8 cellular contexts compared by ENCODE assay signal in the genomic region with DNA sequence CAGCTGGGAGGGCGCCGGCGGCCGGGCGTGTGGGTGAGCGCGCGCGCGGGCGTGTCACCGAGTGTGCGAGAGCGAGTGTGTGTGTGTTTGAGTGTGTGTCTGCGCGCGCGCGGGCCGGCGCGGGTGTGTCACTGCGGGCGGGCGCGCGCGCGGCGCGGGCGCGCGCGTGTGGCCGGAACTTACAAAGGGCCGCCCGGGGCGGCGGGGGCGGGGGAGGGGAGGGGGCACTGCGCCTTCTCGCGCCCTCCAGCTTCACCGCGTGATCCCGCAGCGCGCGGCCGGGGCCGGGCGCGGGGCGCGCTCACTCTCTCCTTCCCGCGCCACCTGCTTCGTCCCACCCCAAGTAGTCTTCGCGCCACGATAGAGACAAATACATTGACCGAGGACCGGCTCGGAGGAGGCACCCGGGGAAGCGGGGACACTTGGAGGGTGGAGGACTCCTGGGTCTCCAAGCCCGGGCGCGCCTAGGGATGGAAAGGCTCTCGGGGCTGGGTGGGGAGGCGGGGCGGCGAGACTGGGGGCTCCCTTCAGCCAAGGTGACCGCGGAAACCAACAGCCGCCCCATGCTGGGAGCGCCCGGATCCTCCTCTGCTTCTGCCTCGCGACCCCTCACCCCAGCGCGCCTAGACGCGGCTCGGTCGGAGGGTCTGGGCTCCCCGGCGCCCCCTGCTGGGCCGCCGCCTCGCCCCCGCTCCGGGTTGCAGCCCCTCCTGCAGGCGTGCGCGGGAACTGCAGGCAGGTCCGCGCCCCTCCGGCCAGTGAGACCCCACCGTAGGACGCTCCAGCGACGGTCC. TPM values are rescaled to one million over a fixed set of nuclear protein-coding genes. Genes with fewer than 3 reads are reported as not detected.
DNase-seq lines count a peak whose midpoint lies in the region; ATAC-seq and TF ChIP-seq lines count a peak whose summit lies in the region.

A gene with protein sequence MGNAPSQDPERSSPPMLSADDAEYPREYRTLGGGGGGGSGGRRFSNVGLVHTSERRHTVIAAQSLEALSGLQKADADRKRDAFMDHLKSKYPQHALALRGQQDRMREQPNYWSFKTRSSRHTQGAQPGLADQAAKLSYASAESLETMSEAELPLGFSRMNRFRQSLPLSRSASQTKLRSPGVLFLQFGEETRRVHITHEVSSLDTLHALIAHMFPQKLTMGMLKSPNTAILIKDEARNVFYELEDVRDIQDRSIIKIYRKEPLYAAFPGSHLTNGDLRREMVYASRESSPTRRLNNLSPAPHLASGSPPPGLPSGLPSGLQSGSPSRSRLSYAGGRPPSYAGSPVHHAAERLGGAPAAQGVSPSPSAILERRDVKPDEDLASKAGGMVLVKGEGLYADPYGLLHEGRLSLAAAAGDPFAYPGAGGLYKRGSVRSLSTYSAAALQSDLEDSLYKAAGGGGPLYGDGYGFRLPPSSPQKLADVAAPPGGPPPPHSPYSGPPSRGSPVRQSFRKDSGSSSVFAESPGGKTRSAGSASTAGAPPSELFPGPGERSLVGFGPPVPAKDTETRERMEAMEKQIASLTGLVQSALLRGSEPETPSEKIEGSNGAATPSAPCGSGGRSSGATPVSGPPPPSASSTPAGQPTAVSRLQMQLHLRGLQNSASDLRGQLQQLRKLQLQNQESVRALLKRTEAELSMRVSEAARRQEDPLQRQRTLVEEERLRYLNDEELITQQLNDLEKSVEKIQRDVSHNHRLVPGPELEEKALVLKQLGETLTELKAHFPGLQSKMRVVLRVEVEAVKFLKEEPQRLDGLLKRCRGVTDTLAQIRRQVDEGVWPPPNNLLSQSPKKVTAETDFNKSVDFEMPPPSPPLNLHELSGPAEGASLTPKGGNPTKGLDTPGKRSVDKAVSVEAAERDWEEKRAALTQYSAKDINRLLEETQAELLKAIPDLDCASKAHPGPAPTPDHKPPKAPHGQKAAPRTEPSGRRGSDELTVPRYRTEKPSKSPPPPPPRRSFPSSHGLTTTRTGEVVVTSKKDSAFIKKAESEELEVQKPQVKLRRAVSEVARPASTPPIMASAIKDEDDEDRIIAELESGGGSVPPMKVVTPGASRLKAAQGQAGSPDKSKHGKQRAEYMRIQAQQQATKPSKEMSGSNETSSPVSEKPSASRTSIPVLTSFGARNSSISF (minus strand): TSS at position 101 of the 794 bp plus-strand sequence. CDS start 247 bp downstream, outside the sequence.

- no peaks in the 10 kb centered on the region for H3K9me3 Mint-ChIP-seq in activated T-cell treated with anti-CD3 and anti-CD28 coated beads, Interleukin-2, amount 50 U/mL, for 72 hours
- H3K9me3 Mint-ChIP-seq in type B pancreatic cell, result no peaks in the 10 kb centered on the region

- peak; percentile 63 to 67 for ATAC-seq in activated T-cell treated with anti-CD3 and anti-CD28 coated beads, Interleukin-2, amount 50 U/mL, for 72 hours (replicated peaks in 1 of 2)

- no peaks in the 10 kb centered on the region for H3K27me3 ChIP-seq in HAP-1 (ENCODE audit: low read depth)
- peaks cover 98% of the 10 kb centered on the region for H3K27me3 ChIP-seq in neutrophil

- peak; percentile 64 for DNase-seq in AG08396 (ENCODE audit: low spot score)
- DNase-seq in HAP-1 (ENCODE audit: low spot score in 2 of 2), result peak; percentile 68 to 84
- DNase-seq in NCI-H82 treated with DMSO at 0.1 percent for 48 hours (lab: John Stamatoyannopoulos, UW; ENCODE audit: unreplicated experiment), result peak; percentile 74
- peak; percentile 62 to 80 for DNase-seq in activated T-cell treated with anti-CD3 and anti-CD28 coated beads, Interleukin-2, amount 50 U/mL, for 72 hours
- DNase-seq in fibroblast of pulmonary artery (ENCODE audit: low read depth), result no peak
- DNase-seq in type B pancreatic cell (ENCODE audit: extremely low spot score, unreplicated experiment), result no peak
- no peak for DNase-seq in NCI-H1048 (lab: John Stamatoyannopoulos, UW)

- no peak within 1 kb of the TSS for H3K27ac Mint-ChIP-seq in activated T-cell treated with anti-CD3 and anti-CD28 coated beads, Interleukin-2, amount 50 U/mL, for 72 hours
- H3K27ac Mint-ChIP-seq in type B pancreatic cell, result peak within 1 kb of the TSS; percentile 67

- H3K4me1 Mint-ChIP-seq in activated T-cell treated with anti-CD3 and anti-CD28 coated beads, Interleukin-2, amount 50 U/mL, for 72 hours (ENCODE audit: low read depth), result peaks cover 21% of the 10 kb centered on the region
- H3K4me1 Mint-ChIP-seq in type B pancreatic cell (ENCODE audit: unreplicated experiment), result peaks cover 27% of the 10 kb centered on the region

- no peak within 1 kb of the TSS for H3K27ac ChIP-seq in neutrophil

- H3K27me3 Mint-ChIP-seq in activated T-cell treated with anti-CD3 and anti-CD28 coated beads, Interleukin-2, amount 50 U/mL, for 72 hours (ENCODE audit: low read depth), result peaks cover 63% of the 10 kb centered on the region
- H3K27me3 Mint-ChIP-seq in type B pancreatic cell, result peaks cover 39% of the 10 kb centered on the region

- H3K4me3 Mint-ChIP-seq in activated T-cell treated with anti-CD3 and anti-CD28 coated beads, Interleukin-2, amount 50 U/mL, for 72 hours, result peak within 1 kb of the TSS; percentile 81 to 82
- H3K4me3 Mint-ChIP-seq in type B pancreatic cell, result peak within 1 kb of the TSS; percentile 84

- H3K36me3 ChIP-seq in HAP-1 (replicated peaks) (no peaks in the 10 kb centered on the region), neutrophil (no peaks in the 10 kb centered on the region)

- H3K9me3 ChIP-seq in HAP-1, result no peaks in the 10 kb centered on the region
- no peaks in the 10 kb centered on the region for H3K9me3 ChIP-seq in neutrophil

- H3K4me1 ChIP-seq in HAP-1, result peaks cover 33% of the 10 kb centered on the region
- peaks cover 14 to 23% of the 10 kb centered on the region in 2 experiments for H3K4me1 ChIP-seq in neutrophil (ENCODE audit: control insufficient read depth in 1 of 2, insufficient read depth in 1 of 2, low read depth in 1 of 2, low read length in 1 of 2)

- H3K36me3 Mint-ChIP-seq in activated T-cell treated with anti-CD3 and anti-CD28 coated beads, Interleukin-2, amount 50 U/mL, for 72 hours (ENCODE audit: insufficient read depth in 2 of 2), result no peaks in the 10 kb centered on the region
- H3K36me3 Mint-ChIP-seq in type B pancreatic cell, result no peaks in the 10 kb centered on the region

- H3K4me3 ChIP-seq in HAP-1, result peak within 1 kb of the TSS; percentile 45
- H3K4me3 ChIP-seq in fibroblast of pulmonary artery (replicated peaks; ENCODE audit: low read depth, low read length), result peak within 1 kb of the TSS; percentile 30
- peak within 1 kb of the TSS; percentile 56 to 68 for H3K4me3 ChIP-seq in neutrophil (ENCODE audit: low read depth in 1 of 2, low read length in 1 of 2)

- in situ Hi-C loops in HAP-1 (cut with MboI; ENCODE audit: low sequenced_read_pairs), result no loop called here

- TF ChIP-seq CTCF in fibroblast of pulmonary artery (IDR thresholded peaks at IDR 0.05; ENCODE audit: low read length, missing control alignments) (peak; percentile 33), neutrophil (IDR thresholded peaks at IDR 0.05) (peak; percentile 43), type B pancreatic cell (conservative IDR thresholded peaks at IDR 0.05) (peak; percentile 100)

RNA-seq across cellular contexts. Expression of the gene that starts here (rescaled TPM):
- 1 to 10 TPM in 1 of 2 donors, under 1 TPM in 1; 0.72 to 1.8 TPM for total RNA-seq in activated T-cell treated with anti-CD3 and anti-CD28 coated beads, Interleukin-2, amount 50 U/mL, for 72 hours
- total RNA-seq in type B pancreatic cell (ENCODE audit: low replicate concordance), result 8.3 and 11.9 TPM in 2 replicates

Comparison
In these comparisons a context has a peak if more than half of its experiments do, and no peak if none do; other contexts are left out.
1. DNase-seq: peak in AG08396 (single experiment), HAP-1 (2 of 2), NCI-H82 treated with DMSO at 0.1 percent for 48 hours (single experiment) and activated T-cell treated with anti-CD3 and anti-CD28 coated beads, Interleukin-2, amount 50 U/mL, for 72 hours (2 of 2); none in fibroblast of pulmonary artery (single experiment), type B pancreatic cell (single experiment) and NCI-H1048 (single experiment).
2. CTCF ChIP-seq: peak in every context shown above with its lines; median percentile 100 in type B pancreatic cell; 43 in neutrophil; 33 in fibroblast of pulmonary artery.
3. Peak in every context shown above with its lines, with median percentiles within 50 percentile points of each other: H3K4me3 ChIP-seq.